ENCODE assay signal across 19 cellular contexts in genomic region chr20:57263767-57264150, GRCh38. TPM values are rescaled to one million over a fixed set of nuclear protein-coding genes. Genes with fewer than 3 reads are reported as not detected.
DNase-seq lines count a peak whose midpoint lies in the region; ATAC-seq and TF ChIP-seq lines count a peak whose summit lies in the region.
"Had no signal": no experiment of that assay in that cellular context is flagged by ENCODE, and none has a peak within 500 bp of the region (broad histone marks: within the 10 kb centered on the region; RNA-seq: fewer than 3 reads in every experiment).

No MANE protein-coding gene starts in this region.

- no peak for TF ChIP-seq EP300 in sigmoid colon (IDR thresholded peaks at IDR 0.05)

- no peaks in the 10 kb centered on the region for H3K9me3 Mint-ChIP-seq in WTC11
- H3K9me3 Mint-ChIP-seq: activated naive CD8-positive, alpha-beta T cell treated with anti-CD3 and anti-CD28 coated beads for 36 hours had no signal

- CTCF ChIA-PET in WTC11 (lab: Charles Lee): interaction anchor here (0.6 to 2.9 kb wide), 6 partner anchors 19 to 971 kb away, joined by 3 to 12 read pairs (median 4); partner anchors contain the start of gene SPO11

- ATAC-seq in right cardiac atrium: no peak
- no peak for ATAC-seq in left cardiac atrium
- no peak for ATAC-seq in WTC11
- ATAC-seq in lower lobe of right lung: no peak
- ATAC-seq in HG03378 (IDR thresholded peaks at IDR 0.05; ENCODE audit: unreplicated experiment): no peak
- ATAC-seq in GM21447 (IDR thresholded peaks at IDR 0.05; ENCODE audit: unreplicated experiment): no peak

- H3K36me3 Mint-ChIP-seq in WTC11: no peaks in the 10 kb centered on the region
- H3K36me3 Mint-ChIP-seq: activated naive CD8-positive, alpha-beta T cell treated with anti-CD3 and anti-CD28 coated beads for 36 hours had no signal

- H3K4me3 ChIP-seq in right cardiac atrium (ENCODE audit: low read length) (no peak overlapping the region), lower lobe of right lung (peak overlapping the region; percentile 41), sigmoid colon (no peak overlapping the region)
- H3K4me3 ChIP-seq: Peyer's patch had no signal

- 48% methylated on average over 6 of the region's 6 CpGs for WGBS in right cardiac atrium
- WGBS in sigmoid colon, 2 donors: 53 to 73% methylated on average over 6 of the region's 6 CpGs

- H3K27me3 ChIP-seq in right cardiac atrium (ENCODE audit: control insufficient read depth, insufficient read depth) (no peaks in the 10 kb centered on the region), lower lobe of right lung (ENCODE audit: low read depth) (peaks cover 89% of the 10 kb centered on the region), sigmoid colon (peaks cover 36 to 99% (median 80%) of the 10 kb centered on the region in 3 donors)

- POLR2A ChIA-PET in WTC11 (lab: Charles Lee): interaction anchor here (1.1 kb wide), 1 partner anchor 9 kb away, joined by 3 read pairs; no protein-coding TSS in a partner anchor

- DNase-seq in right cardiac atrium (no peak), left cardiac atrium (no peak), WTC11 (ENCODE audit: low spot score) (no peak), lower lobe of right lung (no peak), cerebellum (ENCODE audit: low spot score) (no peak), sigmoid colon (no peak)
- DNase-seq: ACHN; activated CD4-positive, CD25-positive, alpha-beta regulatory T cell treated with anti-CD3 and anti-CD28 coated beads, Interleukin-2, amount 50 U/mL, for 72 hours; central memory CD4-positive, alpha-beta T cell; KG1; NCI-H1105 treated with DMSO at 0.1 percent for 48 hours; NCI-H510A; Peyer's patch had no signal

- no peaks in the 10 kb centered on the region for H3K9me3 ChIP-seq in right cardiac atrium (ENCODE audit: control insufficient read depth, low read length)
- H3K9me3 ChIP-seq in lower lobe of right lung: no peaks in the 10 kb centered on the region
- H3K9me3 ChIP-seq in sigmoid colon: no peaks in the 10 kb centered on the region
- H3K9me3 ChIP-seq: Peyer's patch, upper lobe of left lung had no signal

- H3K4me1 Mint-ChIP-seq in WTC11: peaks cover 73% of the 10 kb centered on the region

- peak overlapping the region; percentile 80; the same call in 1 of the 2 replicates for H3K27ac Mint-ChIP-seq in WTC11
- H3K27ac Mint-ChIP-seq: activated naive CD8-positive, alpha-beta T cell treated with anti-CD3 and anti-CD28 coated beads for 36 hours had no signal

- peak overlapping the region; percentile 81 for H3K27ac ChIP-seq in right cardiac atrium (ENCODE audit: low read length)
- H3K27ac ChIP-seq in lower lobe of right lung: no peak overlapping the region
- peak overlapping the region in 1 of 4 donors; percentile 71 for H3K27ac ChIP-seq in sigmoid colon
- H3K27ac ChIP-seq: Peyer's patch, upper lobe of left lung had no signal

- H3K4me1 ChIP-seq in right cardiac atrium (ENCODE audit: control insufficient read depth, insufficient read depth, low read length) (no peaks in the 10 kb centered on the region), lower lobe of right lung (no peaks in the 10 kb centered on the region), sigmoid colon (peaks cover 0 to 39% (median 28%) of the 10 kb centered on the region in 4 donors)

- no peak for TF ChIP-seq POLR2A in sigmoid colon (IDR thresholded peaks at IDR 0.05)

- H3K27me3 Mint-ChIP-seq in WTC11 (ENCODE audit: low read depth): peaks cover 88% of the 10 kb centered on the region

- intact Hi-C loops in right cardiac atrium (cut with DNase I) (loop anchor here in 2 of 4 donors (10.0 kb wide), 1 partner anchor 99 kb away; no protein-coding TSS in a partner anchor), left cardiac atrium (cut with DNase I) (loop anchor here in 1 of 2 donors (5.0 kb wide), 2 partner anchors 116 to 171 kb away; no protein-coding TSS in a partner anchor), lower lobe of right lung (cut with DNase I) (no loop called here), sigmoid colon (cut with DNase I) (no loop called here)

- H3K4me3 Mint-ChIP-seq in WTC11: peak overlapping the region; percentile 85
- H3K4me3 Mint-ChIP-seq: activated naive CD8-positive, alpha-beta T cell treated with anti-CD3 and anti-CD28 coated beads for 36 hours had no signal

- no peak for TF ChIP-seq CTCF in WTC11 (IDR thresholded peaks at IDR 0.05)
- TF ChIP-seq CTCF in lower lobe of right lung (IDR thresholded peaks at IDR 0.05): no peak
- no peak for TF ChIP-seq CTCF in sigmoid colon (IDR thresholded peaks at IDR 0.05)

- H3K36me3 ChIP-seq in lower lobe of right lung: no peaks in the 10 kb centered on the region
- H3K36me3 ChIP-seq in sigmoid colon: no peaks in the 10 kb centered on the region
- H3K36me3 ChIP-seq: Peyer's patch, upper lobe of left lung had no signal

TF ChIP-seq in WTC11, 78 proteins besides CTCF, POLR2A, EP300 and RAD21:
- no peak for TF ChIP-seq NFYB (CRISPR knock-in tag; conservative IDR thresholded peaks at IDR 0.05; ENCODE audit: low read depth)
- TF ChIP-seq RORB (CRISPR knock-in tag; IDR thresholded peaks at IDR 0.05): no peak
- no peak for TF ChIP-seq NR1H2 (CRISPR knock-in tag; IDR thresholded peaks at IDR 0.05)
- no peak for TF ChIP-seq ZNF423 (CRISPR knock-in tag; IDR thresholded peaks at IDR 0.05)
- no peak for TF ChIP-seq NR3C1 (CRISPR knock-in tag; conservative IDR thresholded peaks at IDR 0.05; ENCODE audit: low read depth)
- TF ChIP-seq CDX4 (CRISPR knock-in tag; IDR thresholded peaks at IDR 0.05; ENCODE audit: borderline replicate concordance): no peak
- no peak for TF ChIP-seq JAZF1 (CRISPR knock-in tag; IDR thresholded peaks at IDR 0.05)
- TF ChIP-seq ZNF263 (CRISPR knock-in tag; IDR thresholded peaks at IDR 0.05; ENCODE audit: low read depth): no peak
- no peak for TF ChIP-seq FOXP4 (CRISPR knock-in tag; IDR thresholded peaks at IDR 0.05)
- TF ChIP-seq, protein P1, sequence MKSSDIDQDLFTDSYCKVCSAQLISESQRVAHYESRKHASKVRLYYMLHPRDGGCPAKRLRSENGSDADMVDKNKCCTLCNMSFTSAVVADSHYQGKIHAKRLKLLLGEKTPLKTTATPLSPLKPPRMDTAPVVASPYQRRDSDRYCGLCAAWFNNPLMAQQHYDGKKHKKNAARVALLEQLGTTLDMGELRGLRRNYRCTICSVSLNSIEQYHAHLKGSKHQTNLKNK (CRISPR knock-in tag; IDR thresholded peaks at IDR 0.05): no peak
- no peak for TF ChIP-seq GABPB1 (CRISPR knock-in tag; IDR thresholded peaks at IDR 0.05)
- TF ChIP-seq GRHL2 (CRISPR knock-in tag; IDR thresholded peaks at IDR 0.05; ENCODE audit: insufficient replicate concordance, severe bottlenecking): no peak
- no peak for TF ChIP-seq HMGA2 (CRISPR knock-in tag; IDR thresholded peaks at IDR 0.05)
- TF ChIP-seq ATF2 (CRISPR knock-in tag; IDR thresholded peaks at IDR 0.05; ENCODE audit: borderline replicate concordance, low read depth): no peak

RNA-seq across cellular contexts. Expression of gene BMP7, which starts 2.7 kb away (rescaled TPM):
- total RNA-seq in right cardiac atrium (10 to 100 TPM; 29.1 to 39.4 (median 32.3) TPM), left cardiac atrium (10 to 100 TPM; 23.9 to 29.3 TPM), WTC11 (2021) (39.1 to 40.7 TPM (median 40.0 TPM) in 3 replicates), lower lobe of right lung (0.74 TPM), cerebellum (13.5 TPM), sigmoid colon (1 to 10 TPM; 1.5 to 5.4 (median 3.5) TPM)
- polyA plus RNA-seq in right cardiac atrium (22.4 TPM), sigmoid colon (1 to 10 TPM in 1 of 3 donors, under 1 TPM in 2; under 0.01 to 2.5 (median 0.69) TPM)
- total RNA-seq: activated naive CD8-positive, alpha-beta T cell treated with anti-CD3 and anti-CD28 coated beads for 36 hours; pulmonary artery endothelial cell; T-helper 1 cell treated with Interleukin-12 subunit alpha and Interleukin-12 subunit beta and Interleukin-4 antibody, amounts not matched to agents 30 ng/mL and 1 ng/mL, for 36 hours had no signal
